ENCODE assay signal across 23 cellular contexts in genomic region chr20:41229259-41229658, GRCh38.
"Had no signal": no experiment of that assay in that cellular context is flagged by ENCODE, and none has a peak within 500 bp of the region (broad histone marks: within the 10 kb centered on the region; RNA-seq: fewer than 3 reads in every experiment).

No MANE protein-coding gene starts in this region.

- ATAC-seq: activated CD4-positive, CD25-positive, alpha-beta regulatory T cell treated with anti-CD3 and anti-CD28 coated beads, Interleukin-2, amount 50 U/mL, for 24 hours; T-cell had no signal

- H3K27ac ChIP-seq: tibial nerve, VCaP had no signal

- H3K4me3 ChIP-seq: skin epidermis, tibial nerve had no signal

- H3K36me3 Mint-ChIP-seq: activated naive CD4-positive, alpha-beta T cell treated with anti-CD3 and anti-CD28 coated beads, Interleukin-2, amount 10 ng/mL, durations not matched to agents 7 days and 5 days; memory B cell; T-cell had no signal

- H3K27me3 Mint-ChIP-seq: activated CD4-positive, alpha-beta memory T cell treated with anti-CD3 and anti-CD28 coated beads, Interleukin-2, amount 10 ng/mL, durations not matched to agents 7 days and 5 days; activated CD4-positive, alpha-beta T cell treated with anti-CD3 and anti-CD28 coated beads, Interleukin-2, amount 10 ng/mL, durations not matched to agents 24 days and 14 days; dendritic cell treated with granulocyte-macrophage colony-stimulating factor and Interleukin-4, amounts not matched to agents 40 ng/mL and 50 ng/mL, for 4 days; memory B cell; naive B cell; stimulated activated naive CD8-positive, alpha-beta T cell treated with anti-CD3 and anti-CD28 coated beads, Interleukin-15, Interleukin-2, amounts not matched to agents 100 ng/mL and 50 ng/mL, for 24 hours; T-cell had no signal

- H3K27me3 ChIP-seq: tibial nerve had no signal

- DNase-seq: activated CD4-positive, alpha-beta memory T cell treated with anti-CD3 and anti-CD28 coated beads, Interleukin-2, amount 10 ng/mL, durations not matched to agents 7 days and 5 days; activated CD4-positive, alpha-beta T cell treated with anti-CD3 and anti-CD28 coated beads, Interleukin-2, amount 10 ng/mL, durations not matched to agents 24 days and 14 days; activated effector memory CD4-positive, alpha-beta T cell treated with anti-CD3 and anti-CD28 coated beads, Interleukin-2, amount 50 U/mL, for 16 hours; activated naive CD4-positive, alpha-beta T cell treated with anti-CD3 and anti-CD28 coated beads, Interleukin-2, amount 10 ng/mL, durations not matched to agents 7 days and 5 days; activated T-cell treated with anti-CD3 and anti-CD28 coated beads for 4 hours; amygdala; effector CD8-positive, alpha-beta T cell; foreskin melanocyte; glutamatergic neuron; hypothalamus; naive B cell; occipital lobe; posterior cingulate gyrus; stimulated activated CD4-positive, alpha-beta T cell treated with anti-CD3 and anti-CD28 coated beads, Interleukin-1b, Interleukin-23, amount 100 ng/mL, for 48 hours; T-cell had no signal

- H3K9me3 Mint-ChIP-seq: activated CD4-positive, alpha-beta memory T cell treated with anti-CD3 and anti-CD28 coated beads, Interleukin-2, amount 10 ng/mL, durations not matched to agents 7 days and 5 days; activated CD4-positive, alpha-beta T cell treated with anti-CD3 and anti-CD28 coated beads, Interleukin-2, amount 10 ng/mL, durations not matched to agents 24 days and 14 days; activated naive CD4-positive, alpha-beta T cell treated with anti-CD3 and anti-CD28 coated beads, Interleukin-2, amount 10 ng/mL, durations not matched to agents 7 days and 5 days; dendritic cell treated with granulocyte-macrophage colony-stimulating factor and Interleukin-4, amounts not matched to agents 40 ng/mL and 50 ng/mL, for 4 days; memory B cell; naive B cell; stimulated activated naive CD8-positive, alpha-beta T cell treated with anti-CD3 and anti-CD28 coated beads, Interleukin-15, Interleukin-2, amounts not matched to agents 100 ng/mL and 50 ng/mL, for 24 hours; T-cell; T-helper 2 cell treated with Interferon-gamma antibody and Interleukin-4, amounts not matched to agents 5 μg/mL and 100 μg/mL, for 36 hours had no signal

- H3K27ac Mint-ChIP-seq: activated CD4-positive, alpha-beta memory T cell treated with anti-CD3 and anti-CD28 coated beads, Interleukin-2, amount 10 ng/mL, durations not matched to agents 7 days and 5 days; activated CD4-positive, alpha-beta T cell treated with anti-CD3 and anti-CD28 coated beads, Interleukin-2, amount 10 ng/mL, durations not matched to agents 24 days and 14 days; activated naive CD4-positive, alpha-beta T cell treated with anti-CD3 and anti-CD28 coated beads, Interleukin-2, amount 10 ng/mL, durations not matched to agents 7 days and 5 days; dendritic cell treated with granulocyte-macrophage colony-stimulating factor and Interleukin-4, amounts not matched to agents 40 ng/mL and 50 ng/mL, for 4 days; memory B cell; stimulated activated naive CD8-positive, alpha-beta T cell treated with anti-CD3 and anti-CD28 coated beads, Interleukin-15, Interleukin-2, amounts not matched to agents 100 ng/mL and 50 ng/mL, for 24 hours; T-cell; T-helper 2 cell treated with Interferon-gamma antibody and Interleukin-4, amounts not matched to agents 5 μg/mL and 100 μg/mL, for 36 hours had no signal

- H3K9me3 ChIP-seq: tibial nerve had no signal

- H3K4me3 Mint-ChIP-seq: activated CD4-positive, alpha-beta memory T cell treated with anti-CD3 and anti-CD28 coated beads, Interleukin-2, amount 10 ng/mL, durations not matched to agents 7 days and 5 days; activated CD4-positive, alpha-beta T cell treated with anti-CD3 and anti-CD28 coated beads, Interleukin-2, amount 10 ng/mL, durations not matched to agents 24 days and 14 days; activated naive CD4-positive, alpha-beta T cell treated with anti-CD3 and anti-CD28 coated beads, Interleukin-2, amount 10 ng/mL, durations not matched to agents 7 days and 5 days; dendritic cell treated with granulocyte-macrophage colony-stimulating factor and Interleukin-4, amounts not matched to agents 40 ng/mL and 50 ng/mL, for 4 days; memory B cell; naive B cell; stimulated activated naive CD8-positive, alpha-beta T cell treated with anti-CD3 and anti-CD28 coated beads, Interleukin-15, Interleukin-2, amounts not matched to agents 100 ng/mL and 50 ng/mL, for 24 hours; T-cell; T-helper 2 cell treated with Interferon-gamma antibody and Interleukin-4, amounts not matched to agents 5 μg/mL and 100 μg/mL, for 36 hours had no signal

- H3K36me3 ChIP-seq: tibial nerve had no signal
